21 cellular contexts compared by ENCODE assay signal in the genomic region with DNA sequence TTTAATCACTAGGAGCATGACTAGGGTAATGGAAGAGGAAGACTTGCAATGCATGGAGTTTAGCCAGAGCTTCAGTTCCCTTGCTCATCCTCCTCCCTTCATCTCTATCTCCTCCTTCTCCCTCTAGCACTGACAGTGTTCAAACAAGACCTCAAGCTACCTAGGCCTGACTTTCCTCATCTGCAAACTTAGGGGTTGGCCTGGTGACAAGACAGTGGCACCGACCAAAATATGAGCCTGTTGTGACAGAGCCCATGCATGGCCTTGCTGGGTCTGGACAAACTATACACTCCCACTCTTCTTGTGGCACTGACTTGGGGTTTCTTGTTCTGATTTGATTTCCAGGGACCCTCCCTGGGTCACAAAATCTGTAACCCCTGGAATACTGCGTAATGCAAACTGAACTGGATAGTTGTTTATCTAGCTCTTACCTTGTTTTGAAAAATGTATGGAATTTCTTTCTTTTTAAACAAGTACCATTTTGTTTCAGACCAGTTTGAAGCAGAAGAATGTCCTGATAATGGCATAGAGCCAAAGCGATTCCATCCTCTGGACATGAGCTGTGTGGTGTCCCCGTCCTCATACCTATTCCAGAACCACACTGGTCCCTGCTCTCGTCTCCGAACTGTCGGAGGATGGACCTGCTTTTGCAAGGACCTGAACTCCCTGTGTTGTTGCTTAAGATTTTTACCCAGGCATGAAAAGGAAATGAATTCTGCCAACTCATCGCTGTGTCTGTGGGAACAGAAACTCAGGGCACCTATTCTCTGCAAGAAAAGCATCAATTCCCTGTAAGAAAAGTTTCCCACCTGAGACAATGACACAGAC. TPM values are rescaled to one million over a fixed set of nuclear protein-coding genes. Genes with fewer than 3 reads are reported as not detected.
DNase-seq lines count a peak whose midpoint lies in the region; ATAC-seq and TF ChIP-seq lines count a peak whose summit lies in the region.
"Had no signal": no experiment of that assay in that cellular context is flagged by ENCODE, and none has a peak within 500 bp of the region (broad histone marks: within the 10 kb centered on the region; RNA-seq: fewer than 3 reads in every experiment).

No MANE protein-coding gene starts in this region.

- DNase-seq in GM23248 (peak; percentile 33), RWPE1 (ENCODE audit: low spot score) (no peak), epithelial cell of prostate (ENCODE audit: low read depth, low spot score) (no peak), omental fat pad (ENCODE audit: low spot score) (no peak), activated gamma-delta T cell treated with Interleukin-2 at 50 U/mL for 16 hours (no peak), OCI-M1 (lab: John Stamatoyannopoulos, UW) (no peak)
- DNase-seq in activated effector memory CD4-positive, alpha-beta T cell treated with anti-CD3 and anti-CD28 coated beads, Interleukin-2, amount 50 U/mL, for 16 hours = no peak
- no peak for DNase-seq in stimulated activated naive CD4-positive, alpha-beta T cell treated with Interleukin-2 at 50 U/mL for 16 hours (lab: John Stamatoyannopoulos, UW)
- DNase-seq: activated T-cell treated with anti-CD3 and anti-CD28 coated beads, Interleukin-2, amount 50 U/mL, for 72 hours; aorta; left lung; naive thymus-derived CD8-positive, alpha-beta T cell; NCI-H1105; NCI-H446 treated with DMSO at 0.1 percent for 48 hours; Peyer's patch; right cardiac atrium; T-helper 2 cell had no signal

- TF ChIP-seq CTCF in RWPE1 (conservative IDR thresholded peaks at IDR 0.05; ENCODE audit: low read depth) (no peak), omental fat pad (IDR thresholded peaks at IDR 0.05) (no peak)

- no peaks in the 10 kb centered on the region for H4K20me1 ChIP-seq in GM23248 (ENCODE audit: insufficient read depth)

- ATAC-seq in omental fat pad (ENCODE audit: low FRiP score) = peak; percentile 21
- ATAC-seq: activated T-cell treated with anti-CD3 and anti-CD28 coated beads, Interleukin-2, amount 50 U/mL, for 72 hours; left lung; naive thymus-derived CD8-positive, alpha-beta T cell; right cardiac atrium; stimulated activated memory B cell treated with anti-CD40 and anti-IgM and Interleukin-4, amounts not matched to agents 10 μg/mL and 1 μg/mL and 100 μg/mL, for 72 hours had no signal

- no peak overlapping the region for H3K4me2 ChIP-seq in GM23248 (ENCODE audit: unreplicated experiment)
- H3K4me2 ChIP-seq: hepatocyte had no signal

- no peaks in the 10 kb centered on the region for H3K9me3 ChIP-seq in GM23248 (ENCODE audit: low read depth)
- H3K9me3 ChIP-seq: left lung, Peyer's patch, vagina had no signal

- H3K4me3 ChIP-seq in GM23248 = no peak overlapping the region
- H3K4me3 ChIP-seq: hepatocyte, left lung, Peyer's patch, vagina had no signal

- POLR2A ChIA-PET in RWPE1 (lab: Yijun Ruan, JAX; ENCODE audit: low non-redundant PET) = no interaction called here

- H3K4me1 ChIP-seq in GM23248 (ENCODE audit: insufficient read depth) = peaks cover 25% of the 10 kb centered on the region
- H3K4me1 ChIP-seq: Peyer's patch had no signal

- in situ Hi-C loops in GM23248 (cut with MboI) = no loop called here

- H3K36me3 ChIP-seq in GM23248 (ENCODE audit: low read depth) = no peaks in the 10 kb centered on the region
- H3K36me3 ChIP-seq: left lung, Peyer's patch, vagina had no signal

- H3F3A ChIP-seq in GM23248 (ENCODE audit: insufficient read depth) = peaks cover 22% of the 10 kb centered on the region

- no peaks in the 10 kb centered on the region for H3K27me3 ChIP-seq in GM23248 (replicated peaks; ENCODE audit: insufficient read depth)
- H3K27me3 ChIP-seq: hepatocyte, left lung, Peyer's patch, vagina had no signal

- H2AFZ ChIP-seq in GM23248 = no peak overlapping the region
- H2AFZ ChIP-seq: hepatocyte had no signal

- no peaks in the 10 kb centered on the region for H3K9me2 ChIP-seq in GM23248 (ENCODE audit: insufficient read depth)

- CTCF ChIA-PET in RWPE1 (lab: Yijun Ruan, JAX) = interaction anchor here (0.6 to 1.0 kb wide), 3 partner anchors 35 to 314 kb away, joined by 3 read pairs; no protein-coding TSS in a partner anchor

- no peak overlapping the region for H3K27ac ChIP-seq in GM23248
- H3K27ac ChIP-seq in RWPE1 = peak overlapping the region; percentile 67
- H3K27ac ChIP-seq in epithelial cell of prostate = peak overlapping the region; percentile 98
- H3K27ac ChIP-seq: C4-2B, hepatocyte, Peyer's patch, vagina had no signal

- H3K79me2 ChIP-seq in GM23248 (ENCODE audit: insufficient read depth) = no peaks in the 10 kb centered on the region
- H3K79me2 ChIP-seq: hepatocyte had no signal

- no peak overlapping the region for H3K9ac ChIP-seq in GM23248

- WGBS in GM23248 (ENCODE audit: low coverage in 1 of 2, low lambda C conversion rate in 2 of 2, missing lambda C conversion rate in 2 of 2), 2 experiments = 90 to 94% methylated on average over 8 of the region's 8 CpGs

RNA-seq across cellular contexts. Expression of a gene that starts 33.4 kb away (rescaled TPM):
- total RNA-seq in GM23248 (2014; rRNA removed; shearing (Covaris generic)) = 85.5 and 97.9 TPM in 2 replicates
- polyA plus RNA-seq in GM23248 (2016; fragmentation: Nextera tagmentation; extraction: Ambion mirVana) = 31.8 and 33.0 TPM in 2 replicates
- total RNA-seq in omental fat pad = 100 to 1,000 TPM in 2 of 4 donors, 10 to 100 TPM in 2; 65.7 to 159 (median 99.8) TPM
